1 cellular context compared by ENCODE assay signal in the genomic region with DNA sequence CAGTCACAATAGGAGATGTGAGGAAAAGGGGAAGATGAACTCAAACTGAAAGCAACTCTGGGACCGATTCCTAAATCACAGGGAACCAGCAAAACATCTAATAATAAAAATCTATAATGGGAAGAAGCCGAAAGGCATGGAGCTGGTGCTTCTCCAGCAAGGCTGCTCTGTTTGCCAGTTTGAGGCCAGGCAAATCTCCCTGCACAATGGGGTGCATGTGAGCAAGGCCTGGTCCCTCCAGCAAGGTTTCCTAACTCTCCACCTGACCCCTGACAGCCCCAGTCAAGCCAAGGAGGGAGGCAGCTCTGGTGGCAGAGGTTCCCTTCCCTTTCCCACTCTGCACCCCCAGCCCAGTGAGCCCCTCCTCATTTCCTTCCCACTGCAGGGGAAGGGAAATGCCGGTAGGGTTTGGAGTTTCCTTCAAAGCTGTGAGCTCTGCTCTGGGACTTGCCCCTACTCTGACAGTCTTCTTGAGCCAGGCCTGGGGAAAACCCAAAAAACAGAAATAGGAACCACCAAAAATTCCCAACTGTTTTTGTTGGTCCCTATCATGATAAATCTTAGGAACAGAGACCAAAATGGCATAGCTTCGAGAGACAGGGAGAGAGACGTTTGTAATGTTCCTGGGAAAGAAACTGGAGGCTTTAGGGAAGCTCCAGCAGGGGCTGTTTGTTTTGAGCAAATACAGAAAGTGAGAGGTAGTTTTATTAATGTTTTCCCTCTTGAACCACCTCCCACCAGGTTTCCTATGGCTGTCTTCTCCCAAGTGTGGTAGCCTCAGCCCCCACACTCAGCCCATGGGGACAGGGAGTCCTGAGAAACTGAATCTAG.
TF ChIP-seq lines count a peak whose summit lies in the region.

No MANE protein-coding gene starts in this region.

TF ChIP-seq in HepG2, 621 proteins besides CTCF, POLR2A, EP300 and RAD21:
- TF ChIP-seq SALL2 (CRISPR knock-in tag; IDR thresholded peaks at IDR 0.05) = no peak
